Comparison of ENCODE assay signal across 16 cellular contexts in the genomic region with DNA sequence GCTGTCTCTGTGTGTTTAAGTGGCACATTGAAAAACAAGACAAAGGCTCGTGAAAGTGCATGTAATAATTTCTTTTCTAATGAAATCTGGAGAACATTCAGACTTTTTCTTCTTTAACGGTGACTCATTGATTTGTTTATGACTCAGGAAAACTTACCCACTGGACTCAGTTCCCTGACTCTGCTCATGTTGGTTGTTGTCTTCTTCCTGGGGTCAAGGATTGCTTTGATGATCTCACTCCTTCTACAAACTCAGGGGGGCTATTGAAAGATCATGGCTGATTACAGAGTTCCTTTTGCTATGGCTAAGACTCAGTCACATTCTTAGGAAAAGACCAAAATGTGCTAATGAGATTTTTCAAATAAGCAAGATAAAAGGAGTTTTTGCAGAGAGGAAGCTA.
A peak's percentile ranks its signal among the peaks of the same experiment; 100 is the strongest.
DNase-seq lines count a peak whose midpoint lies in the region; ATAC-seq and TF ChIP-seq lines count a peak whose summit lies in the region.
"Had no signal": no experiment of that assay in that cellular context is flagged by ENCODE, and none has a peak within 500 bp of the region (broad histone marks: within the 10 kb centered on the region; RNA-seq: fewer than 3 reads in every experiment).

No MANE protein-coding gene starts in this region.

- no peak overlapping the region for H3K4me3 ChIP-seq in epithelial cell of esophagus (ENCODE audit: low read length)
- H3K4me3 ChIP-seq: cardiac muscle cell had no signal

- DNase-seq in Daoy (ENCODE audit: low read depth) (peak; percentile 44), RPMI7951 (ENCODE audit: low read depth) (peak; percentile 66), epithelial cell of esophagus (ENCODE audit: low read depth) (peak; percentile 12), non-pigmented ciliary epithelial cell (ENCODE audit: low read depth) (peak; percentile 62), DMS153 (lab: John Stamatoyannopoulos, UW) (no peak)
- DNase-seq: activated CD4-positive, CD25-positive, alpha-beta regulatory T cell treated with anti-CD3 and anti-CD28 coated beads, Interleukin-2, amount 50 U/mL, for 72 hours; activated CD8-positive, alpha-beta memory T cell treated with anti-CD3 and anti-CD28 coated beads, Interleukin-2, amount 50 U/mL, for 48 hours; activated naive CD4-positive, alpha-beta T cell treated with anti-CD3 and anti-CD28 coated beads, Interleukin-2, amount 10 ng/mL, durations not matched to agents 7 days and 5 days; CD4-positive, CD25-positive, alpha-beta regulatory T cell; effector memory CD4-positive, alpha-beta T cell; NCI-H82; right cardiac atrium had no signal

- TF ChIP-seq CTCF in epithelial cell of esophagus (IDR thresholded peaks at IDR 0.05; ENCODE audit: insufficient read depth, low read depth, low read length, missing control alignments): no peak

- ATAC-seq in esophagus mucosa: no peak
- no peak for ATAC-seq in GM18519 (IDR thresholded peaks at IDR 0.05; ENCODE audit: low FRiP score, unreplicated experiment)
- ATAC-seq in HG02642 (IDR thresholded peaks at IDR 0.05; ENCODE audit: poor library complexity, unreplicated experiment): no peak
- ATAC-seq: right cardiac atrium had no signal
